In genomic region chr20:53547664-53548239, GRCh38 we compare ENCODE assay signal across 8 cellular contexts. TPM values are rescaled to one million over a fixed set of nuclear protein-coding genes. Genes with fewer than 3 reads are reported as not detected.
DNase-seq lines count a peak whose midpoint lies in the region; TF ChIP-seq lines count a peak whose summit lies in the region.

No MANE protein-coding gene starts in this region.

- peak; percentile 68 for TF ChIP-seq CTCF in GM06990 (IDR thresholded peaks at IDR 0.05; ENCODE audit: insufficient read depth, low read length, poor library complexity, severe bottlenecking)

- no peaks in the 10 kb centered on the region for H3K27me3 ChIP-seq in GM06990 (replicated peaks; ENCODE audit: control insufficient read depth, insufficient read depth, low read length)

- DNase-seq in A172 (ENCODE audit: low spot score) (peak; percentile 75), GM06990 (ENCODE audit: extremely low read depth, insufficient read length) (no peak), NCI-H1092 (lab: John Stamatoyannopoulos, UW) (peak; percentile 28), SK-N-DZ (ENCODE audit: low spot score) (peak; percentile 84), cerebellar cortex (ENCODE audit: low spot score) (peak; percentile 63), left kidney (ENCODE audit: low read depth, low spot score) (peak; percentile 91), stromal cell of bone marrow (ENCODE audit: low read depth) (peak; percentile 58)
- DNase-seq in activated effector memory CD4-positive, alpha-beta T cell treated with Interleukin-2 at 50 U/mL for 16 hours, result no peak

- H3K4me3 ChIP-seq in GM06990 (replicated peaks; ENCODE audit: low read depth, low read length), result no peak overlapping the region

- H3K36me3 ChIP-seq in GM06990 (ENCODE audit: control insufficient read depth, insufficient read depth, low read length), result no peaks in the 10 kb centered on the region

RNA-seq across cellular contexts. Expression of gene ZNF217, which starts 45.9 kb away (rescaled TPM):
- total RNA-seq in A172 (2014; rRNA removed; shearing (Covaris generic)), result 33.2 and 38.3 TPM in 2 replicates
- polyA plus RNA-seq in SK-N-DZ (2014; cell fraction: cytosol; rRNA removed), result 9.8 and 10.8 TPM in 2 replicates
- polyA plus RNA-seq in SK-N-DZ (2014; cell fraction: nucleus; rRNA removed), result 9.4 and 19.0 TPM in 2 replicates

Comparison
In these comparisons a context has a peak if more than half of its experiments do, and no peak if none do; other contexts are left out.
1. DNase-seq: peak in A172 (single experiment), NCI-H1092 (single experiment), SK-N-DZ (single experiment), cerebellar cortex (single experiment), left kidney (single experiment) and stromal cell of bone marrow (single experiment); none in GM06990 (single experiment) and activated effector memory CD4-positive, alpha-beta T cell treated with Interleukin-2 at 50 U/mL for 16 hours (single experiment).